21 cellular contexts compared by ENCODE assay signal in the genomic region with DNA sequence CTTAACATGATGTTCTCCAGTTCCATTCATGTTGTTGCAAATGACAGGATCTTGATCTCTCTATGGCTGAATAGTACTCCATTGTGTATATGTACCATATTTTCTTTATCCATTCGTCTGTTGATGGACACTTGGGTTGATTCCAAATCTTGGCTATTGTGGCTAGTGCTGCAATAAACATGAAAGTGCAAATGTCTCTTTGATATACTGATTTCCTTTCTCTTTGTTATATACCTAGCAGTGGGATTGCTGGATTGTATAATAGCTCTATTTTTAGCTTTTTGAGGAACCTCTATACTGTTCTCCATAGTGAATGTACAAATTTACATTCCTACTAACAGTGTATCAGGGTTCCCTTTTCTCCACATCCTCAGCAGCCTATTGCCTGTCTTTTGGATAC. TPM values are rescaled to one million over a fixed set of nuclear protein-coding genes. Genes with fewer than 3 reads are reported as not detected.
DNase-seq lines count a peak whose midpoint lies in the region; ATAC-seq, FAIRE-seq and TF ChIP-seq lines count a peak whose summit lies in the region.
"Had no signal": no experiment of that assay in that cellular context is flagged by ENCODE, and none has a peak within 500 bp of the region (broad histone marks: within the 10 kb centered on the region; RNA-seq: fewer than 3 reads in every experiment).

No MANE protein-coding gene starts in this region.

- intact Hi-C loops in pancreas (cut with DNase I) = no loop called here

- no peak overlapping the region for H3K4me3 ChIP-seq in pancreas
- H3K4me3 ChIP-seq: GM12878, GM23248 had no signal

- H3K36me3 ChIP-seq in pancreas = no peaks in the 10 kb centered on the region

- no peak overlapping the region for H3K27ac ChIP-seq in pancreas
- H3K27ac ChIP-seq: GM23248 had no signal

- peak; percentile 19 for DNase-seq in NCI-H345 (lab: John Stamatoyannopoulos, UW)
- DNase-seq in NCI-H345 treated with DMSO at 0.1 percent for 48 hours (lab: John Stamatoyannopoulos, UW; ENCODE audit: unreplicated experiment) = no peak
- peak; percentile 16 for DNase-seq in DMS153 treated with DMSO at 0.1 percent for 48 hours (lab: John Stamatoyannopoulos, UW; ENCODE audit: unreplicated experiment)
- no peak for DNase-seq in pancreas
- DNase-seq: C1 segment of cervical spinal cord; Calu3; CD4-positive, alpha-beta memory T cell; COR-L47; DMS79; EL; GDM1; GM23248; H7 had no signal

- 32 to 34% methylated on average over 1 of the region's 1 CpG for WGBS in pancreas, 2 donors

- no peak for TF ChIP-seq CTCF in pancreas (IDR thresholded peaks at IDR 0.05)

- H3K9me3 ChIP-seq in pancreas = no peaks in the 10 kb centered on the region

- TF ChIP-seq EP300 in Ishikawa (IDR thresholded peaks at IDR 0.05; ENCODE audit: borderline replicate concordance) = no peak

- no peaks in the 10 kb centered on the region for H3K27me3 ChIP-seq in pancreas

- H3K4me1 ChIP-seq in pancreas = peaks cover 7 to 12% (median 9%) of the 10 kb centered on the region in 3 donors

- no peak for TF ChIP-seq RAD21 in Ishikawa (IDR thresholded peaks at IDR 0.05; ENCODE audit: low read depth)

- ATAC-seq in GM19035 (IDR thresholded peaks at IDR 0.05; ENCODE audit: unreplicated experiment) (no peak), pancreas (no peak)
- ATAC-seq: GM12878, HCT116 had no signal

- FAIRE-seq in pancreas (lab: Jason Lieb, UNC) = no peak
- FAIRE-seq: GM12878, H1 had no signal

TF ChIP-seq in Ishikawa, 13 proteins besides CTCF, POLR2A, EP300 and RAD21:
- TF ChIP-seq EGR1 (IDR thresholded peaks at IDR 0.05) (no peak), NFIC (IDR thresholded peaks at IDR 0.05) (0 out of 2 replicates have a peak, but pooled peaks have one; percentile 8)

RNA-seq across cellular contexts. Expression of gene RBP2, which starts 5.9 kb away (rescaled TPM):
- 1 to 10 TPM in 2 of 6 donors, under 1 TPM in 1, not detected in 3; 0.38 to 7.5 (median 4.7) TPM for total RNA-seq in pancreas
- 1 to 10 TPM; 1.0 to 1.4 TPM for polyA plus RNA-seq in pancreas
- total RNA-seq: A172; A673; Calu3; CD4-positive, alpha-beta memory T cell; GM12878; GM23248; H1; H7 had no signal
- polyA plus RNA-seq: BJ; CD4-positive, alpha-beta memory T cell; GM12878; GM23248; H1 had no signal

RNA-seq across cellular contexts. Expression of gene RBP1, which starts 57.3 kb away (rescaled TPM):
- total RNA-seq in pancreas = 100 to 1,000 TPM; 146 to 422 (median 314) TPM
- polyA plus RNA-seq in pancreas = 100 to 1,000 TPM; 311 to 378 TPM
- total RNA-seq: CD4-positive, alpha-beta memory T cell; GM23248 had no signal
- polyA plus RNA-seq: CD4-positive, alpha-beta memory T cell had no signal

Comparison
In these comparisons a context has a peak if more than half of its experiments do, and no peak if none do; other contexts are left out.
1. DNase-seq: peak in NCI-H345 (single experiment) and DMS153 treated with DMSO at 0.1 percent for 48 hours (single experiment); none in NCI-H345 treated with DMSO at 0.1 percent for 48 hours (single experiment) and pancreas (0 of 6).